Comparison of ENCODE assay signal across 8 cellular contexts in the genomic region with DNA sequence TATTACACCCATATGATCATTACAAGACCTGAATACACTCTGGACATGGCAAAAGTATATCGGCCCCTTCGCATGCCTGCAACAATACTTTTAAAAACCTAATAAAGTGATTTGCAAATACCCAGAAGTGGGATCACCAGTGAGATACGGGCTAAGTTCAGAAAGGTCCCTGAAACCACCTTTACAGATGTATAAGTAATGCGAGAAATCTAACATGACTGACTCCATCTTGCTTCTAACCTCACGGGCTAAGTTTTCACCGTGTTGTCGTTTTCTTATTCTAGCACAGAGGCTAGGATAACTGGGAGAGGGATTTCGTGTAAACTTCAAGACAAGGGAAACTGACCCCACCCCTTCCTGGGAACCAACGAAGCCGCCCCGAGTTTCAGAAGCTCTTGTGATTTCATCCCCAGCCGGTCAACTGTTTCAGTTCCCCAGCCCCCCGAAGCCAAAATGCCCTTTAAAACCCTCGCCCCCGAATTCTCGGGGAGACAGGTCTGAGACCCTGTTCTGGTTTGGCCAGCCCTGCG.
A peak's percentile ranks its signal among the peaks of the same experiment; 100 is the strongest.
DNase-seq lines count a peak whose midpoint lies in the region; ATAC-seq and TF ChIP-seq lines count a peak whose summit lies in the region.

No MANE protein-coding gene starts in this region.

- H3K4me3 Mint-ChIP-seq in central memory CD8-positive, alpha-beta T cell: peak overlapping the region; percentile 76

- no peaks in the 10 kb centered on the region for H3K79me2 ChIP-seq in DND-41 (ENCODE audit: insufficient read depth, low read length)

- DNase-seq in DND-41 (no peak), NCI-H510A (lab: John Stamatoyannopoulos, UW) (peak; percentile 1), kidney tubule cell (ENCODE audit: low spot score) (peak; percentile 23), stromal cell of bone marrow (ENCODE audit: low read depth) (peak; percentile 22), hippocampal formation (lab: John Stamatoyannopoulos, UW) (no peak)
- no peak for DNase-seq in central memory CD8-positive, alpha-beta T cell (ENCODE audit: low spot score in 2 of 2)

- H3K9me3 ChIP-seq in DND-41 (ENCODE audit: insufficient read depth, low read length, severe bottlenecking): no peaks in the 10 kb centered on the region

- no peaks in the 10 kb centered on the region for H3K27me3 Mint-ChIP-seq in central memory CD8-positive, alpha-beta T cell

- no peak for ATAC-seq in DND-41 (ENCODE audit: insufficient read depth, low read depth)
- ATAC-seq in GM21529 (IDR thresholded peaks at IDR 0.05; ENCODE audit: unreplicated experiment): peak; percentile 29
- ATAC-seq in central memory CD8-positive, alpha-beta T cell (replicated peaks; ENCODE audit: extremely low read depth, poor library complexity, severe bottlenecking): peak; percentile 11
- no peak for ATAC-seq in HG03457 (IDR thresholded peaks at IDR 0.05; ENCODE audit: unreplicated experiment)

- H3K4me3 ChIP-seq in DND-41 (ENCODE audit: low read depth in 1 of 2, low read length in 2 of 2): peak overlapping the region in 1 of 2 experiments; percentile 54; a peak in 2 of 4 replicates

- H3K9ac ChIP-seq in DND-41 (ENCODE audit: low read depth, low read length): 0 out of 2 replicates have a peak overlapping the region, but pooled peaks have one; percentile 20

- peaks cover 14% of the 10 kb centered on the region for H3K4me1 ChIP-seq in DND-41 (ENCODE audit: insufficient read depth, low read length)

- H3K4me2 ChIP-seq in DND-41 (ENCODE audit: insufficient read depth, low read length): peak overlapping the region; percentile 70

- no peak overlapping the region for H3K27ac ChIP-seq in DND-41 (ENCODE audit: low read length)

- peaks cover 1% of the 10 kb centered on the region for H3K36me3 Mint-ChIP-seq in central memory CD8-positive, alpha-beta T cell (ENCODE audit: insufficient read depth)

- peaks cover 25% of the 10 kb centered on the region for H3K4me1 Mint-ChIP-seq in central memory CD8-positive, alpha-beta T cell

- H3K9me3 Mint-ChIP-seq in central memory CD8-positive, alpha-beta T cell: no peaks in the 10 kb centered on the region

- H4K20me1 ChIP-seq in DND-41 (ENCODE audit: insufficient read depth, low read length): no peaks in the 10 kb centered on the region

- H3K27ac Mint-ChIP-seq in central memory CD8-positive, alpha-beta T cell (ENCODE audit: low read depth): no peak overlapping the region

- H2AFZ ChIP-seq in DND-41 (ENCODE audit: low read depth, low read length): no peak overlapping the region

- TF ChIP-seq CTCF in DND-41 (IDR thresholded peaks at IDR 0.05; ENCODE audit: borderline replicate concordance, extremely low read depth, low read length, poor library complexity, severe bottlenecking): no peak

- H3K27me3 ChIP-seq in DND-41 (ENCODE audit: insufficient read depth, low read length, poor library complexity): peaks cover 49% of the 10 kb centered on the region

- H3K36me3 ChIP-seq in DND-41 (ENCODE audit: insufficient read depth, low read length): no peaks in the 10 kb centered on the region

Comparison
In these comparisons a context has a peak if more than half of its experiments do, and no peak if none do; other contexts are left out.
1. ATAC-seq: peak in GM21529 (single experiment) and central memory CD8-positive, alpha-beta T cell (single experiment); none in DND-41 (single experiment) and HG03457 (single experiment).
2. DNase-seq: peak in NCI-H510A (single experiment), kidney tubule cell (single experiment) and stromal cell of bone marrow (single experiment); none in DND-41 (single experiment), central memory CD8-positive, alpha-beta T cell (0 of 2) and hippocampal formation (0 of 2).